Comparison of ENCODE assay signal across 15 cellular contexts in the genomic region with DNA sequence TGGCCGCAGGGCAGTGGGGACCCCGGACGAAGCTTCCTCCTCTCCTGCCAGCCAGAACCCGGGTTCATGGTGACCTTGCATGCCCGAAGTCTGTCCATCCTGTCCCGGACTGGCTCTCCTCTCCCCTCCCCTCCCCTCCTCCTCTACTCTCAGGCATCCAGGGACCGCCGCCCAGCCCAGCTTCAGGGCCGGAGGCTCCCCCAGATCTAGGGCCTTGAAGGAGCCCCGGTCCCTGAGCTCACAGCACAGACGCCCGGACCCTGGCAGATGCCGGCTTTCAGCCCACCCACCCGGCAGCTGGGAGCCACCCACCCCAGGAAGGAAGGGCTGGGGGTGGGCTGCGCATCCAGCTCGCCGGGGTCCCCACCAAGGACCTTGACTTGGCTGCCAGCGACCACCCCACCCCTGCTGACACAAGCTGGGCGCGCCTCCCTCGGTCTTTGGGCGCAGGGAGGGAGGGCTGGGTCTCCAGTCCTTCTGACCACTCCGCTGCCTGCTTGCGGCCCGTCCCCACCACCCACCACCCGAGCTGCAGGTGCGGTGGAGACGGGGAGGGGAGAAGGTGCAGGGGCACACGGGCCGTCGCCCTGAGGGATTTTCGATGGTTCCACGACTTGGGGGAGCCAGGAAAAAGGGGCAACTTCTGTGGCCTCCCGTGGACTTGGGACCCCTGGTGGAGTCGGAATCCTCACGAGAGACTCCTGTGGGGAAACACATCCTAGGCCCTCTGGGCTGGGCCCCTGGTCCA. TPM values are rescaled to one million over a fixed set of nuclear protein-coding genes. Genes with fewer than 3 reads are reported as not detected.
DNase-seq lines count a peak whose midpoint lies in the region; ATAC-seq and TF ChIP-seq lines count a peak whose summit lies in the region.
"Had no signal": no experiment of that assay in that cellular context is flagged by ENCODE, and none has a peak within 500 bp of the region (broad histone marks: within the 10 kb centered on the region; RNA-seq: fewer than 3 reads in every experiment).

No MANE protein-coding gene starts in this region.

- 52 to 67% (median 65%) methylated on average over 21 to 36 of the region's 36 CpGs for WGBS in spleen, 5 donors

- no peak for ATAC-seq in HG02571 (IDR thresholded peaks at IDR 0.05; ENCODE audit: unreplicated experiment)
- no peak for ATAC-seq in HG03159 (IDR thresholded peaks at IDR 0.05; ENCODE audit: unreplicated experiment)
- ATAC-seq: activated CD4-positive, alpha-beta T cell treated with anti-CD3 and anti-CD28 coated beads for 36 hours had no signal

- TF ChIP-seq POLR2A in spleen (IDR thresholded peaks at IDR 0.05) = no peak

- no peaks in the 10 kb centered on the region for H3K9me3 ChIP-seq in spleen

- TF ChIP-seq CTCF in dorsolateral prefrontal cortex (IDR thresholded peaks at IDR 0.05 in 54 of 56, conservative IDR thresholded peaks at IDR 0.05 in 2 of 56; ENCODE audit: low read depth in 1 of 56, partially characterized antibody in 56 of 56) = no peak
- TF ChIP-seq CTCF in spleen (IDR thresholded peaks at IDR 0.05 in 8 of 11, conservative IDR thresholded peaks at IDR 0.05 in 3 of 11) = no peak

- H3K36me3 ChIP-seq in H7 (replicated peaks; ENCODE audit: control insufficient read depth, insufficient read depth, low read length) (no peaks in the 10 kb centered on the region), spleen (no peaks in the 10 kb centered on the region)

- H3K27ac ChIP-seq in dorsolateral prefrontal cortex (peak overlapping the region in 32 of 59 donors; percentile 11 to 86 (median 66)), layer of hippocampus (ENCODE audit: low read depth, low read length) (peak overlapping the region; percentile 38), spleen (peak overlapping the region; percentile 75 to 99 (median 82))

- DNase-seq in H7 (peak; percentile 89), dorsolateral prefrontal cortex (no peak), spleen (peak; percentile 76), HPDE6-E6E7 (ENCODE audit: extremely low spot score) (no peak)
- no peak for DNase-seq in stimulated activated CD4-positive, alpha-beta T cell treated with anti-CD3 and anti-CD28 coated beads, Interleukin-4, amount 100 ng/mL, for 1 hour
- DNase-seq: activated CD4-positive, alpha-beta T cell treated with anti-CD3 and anti-CD28 coated beads for 36 hours; activated effector memory CD4-positive, alpha-beta T cell treated with Interleukin-2 at 50 U/mL for 16 hours; CD4-positive, alpha-beta memory T cell; MM.1S; NCI-H510A treated with DMSO at 0.1 percent for 48 hours; stimulated activated CD4-positive, alpha-beta T cell treated with anti-CD3 and anti-CD28 coated beads, Interleukin-1b, Interleukin-23, amount 100 ng/mL, for 48 hours had no signal

- H3K4me3 ChIP-seq in H7 (ENCODE audit: insufficient read depth, low read depth, low read length) (peak overlapping the region; percentile 35), dorsolateral prefrontal cortex (peak overlapping the region in 16 of 59 donors; percentile 4 to 45 (median 21)), spleen (peak overlapping the region in 1 of 8 donors; percentile 21)

- H3K27me3 ChIP-seq in H7 (ENCODE audit: control insufficient read depth, insufficient read depth, low read length) (peaks cover 2% of the 10 kb centered on the region; the same call in 1 of the 2 replicates), dorsolateral prefrontal cortex (peaks cover 0 to 48% (median 26%) of the 10 kb centered on the region in 45 donors), layer of hippocampus (ENCODE audit: control insufficient read depth, insufficient read depth, low read length) (peaks cover 15% of the 10 kb centered on the region), spleen (replicated peaks in 1 of 7) (peaks cover 0 to 36% (median 11%) of the 10 kb centered on the region in 7 donors)

- intact Hi-C loops in dorsolateral prefrontal cortex (cut with DNase I) = no loop called here
- intact Hi-C loops in spleen (cut with DNase I; ENCODE audit: low total_unique reads) = no loop called here

- H3K4me1 ChIP-seq in spleen = peaks cover 52 to 86% (median 70%) of the 10 kb centered on the region in 6 donors

RNA-seq across cellular contexts. Expression of gene ABHD16B, which starts 5.8 kb away (rescaled TPM):
- total RNA-seq in H7 (2014; rRNA removed; shearing (Covaris generic)) = not detected in 2 replicates
- total RNA-seq in dorsolateral prefrontal cortex = under 1 TPM in 1 of 120 experiments, not detected in 119; 0.35 TPM
- not detected for total RNA-seq in spleen
- polyA plus RNA-seq in spleen = under 1 TPM; 0.49 to 0.86 (median 0.57) TPM
- total RNA-seq: CD4-positive, alpha-beta memory T cell; SK-MEL-5 had no signal
- polyA plus RNA-seq: CD4-positive, alpha-beta memory T cell had no signal

RNA-seq across cellular contexts. Expression of gene TPD52L2, which starts 9.5 kb away (rescaled TPM):
- total RNA-seq in H7 (2014; rRNA removed; shearing (Covaris generic)) = 76.0 and 79.3 TPM in 2 replicates
- total RNA-seq in dorsolateral prefrontal cortex (100 to 1,000 TPM in 4 of 120 experiments, 10 to 100 TPM in 116; 61.5 to 125 (median 76.3) TPM), spleen (100 to 1,000 TPM in 1 of 7 donors, 10 to 100 TPM in 6; 66.3 to 102 (median 92.1) TPM)
- 10 to 100 TPM; 60.2 to 94.6 (median 63.5) TPM for polyA plus RNA-seq in spleen

RNA-seq across cellular contexts. Expression of gene ZBTB46, which starts 24.5 kb away (rescaled TPM):
- total RNA-seq in H7 (2014; rRNA removed; shearing (Covaris generic)) = 13.5 and 20.0 TPM in 2 replicates
- total RNA-seq in dorsolateral prefrontal cortex (10 to 100 TPM in 114 of 120 experiments, 1 to 10 TPM in 6; 7.8 to 28.3 (median 16.0) TPM), spleen (10 to 100 TPM; 27.6 to 76.5 (median 35.9) TPM)
- polyA plus RNA-seq in spleen = 10 to 100 TPM in 1 of 3 donors, 1 to 10 TPM in 2; 3.6 to 14.7 (median 4.7) TPM

RNA-seq across cellular contexts. Expression of gene DNAJC5, which starts 39.4 kb away (rescaled TPM):
- total RNA-seq in H7 (2014; rRNA removed; shearing (Covaris generic)) = 29.2 and 30.8 TPM in 2 replicates
- total RNA-seq in dorsolateral prefrontal cortex = 100 to 1,000 TPM in 117 of 120 experiments, 10 to 100 TPM in 3; 69.5 to 175 (median 137) TPM
- total RNA-seq in spleen = 10 to 100 TPM; 47.5 to 83.1 (median 65.4) TPM
- 10 to 100 TPM; 12.7 to 32.3 (median 15.2) TPM for polyA plus RNA-seq in spleen

Comparison
In these comparisons a context has a peak if more than half of its experiments do, and no peak if none do; other contexts are left out.
1. DNase-seq: peak in H7 (single experiment) and spleen (single experiment); none in dorsolateral prefrontal cortex (0 of 10), HPDE6-E6E7 (single experiment) and stimulated activated CD4-positive, alpha-beta T cell treated with anti-CD3 and anti-CD28 coated beads, Interleukin-4, amount 100 ng/mL, for 1 hour (single experiment).
2. Peak in every context shown above with its lines, with median percentiles within 50 percentile points of each other: H3K27ac ChIP-seq.